In the genomic region with DNA sequence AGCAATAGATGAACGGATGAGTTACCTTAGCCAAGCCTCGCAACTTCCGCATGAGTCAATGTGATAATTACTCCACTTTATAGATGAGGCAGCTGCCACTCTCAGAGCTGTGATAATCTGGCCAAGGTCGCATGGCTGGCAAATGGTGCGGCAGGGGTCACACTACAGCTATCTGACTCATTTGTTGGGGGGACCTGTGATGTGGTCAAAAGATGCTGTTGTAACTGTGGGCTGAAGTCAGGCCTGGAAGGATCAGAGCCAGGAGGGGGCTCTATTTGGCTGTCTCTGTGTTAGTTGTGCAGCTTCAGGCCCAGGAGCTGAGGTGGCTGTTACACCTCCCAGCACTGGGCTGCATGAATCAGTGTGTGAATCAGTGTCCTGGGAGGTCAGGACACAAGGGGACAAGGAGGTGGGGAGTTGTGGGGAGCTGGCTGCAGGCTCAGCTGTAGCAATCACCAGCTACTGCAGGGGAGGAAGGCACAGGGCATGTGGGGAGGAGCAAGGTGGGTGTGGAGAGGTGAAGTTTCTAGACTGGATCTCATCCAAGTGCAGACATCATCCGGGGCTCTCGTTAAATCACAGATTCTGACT, we compare ENCODE assay signal across 11 cellular contexts. TPM values are rescaled to one million over a fixed set of nuclear protein-coding genes. Genes with fewer than 3 reads are reported as not detected.
DNase-seq lines count a peak whose midpoint lies in the region; ATAC-seq and TF ChIP-seq lines count a peak whose summit lies in the region.
"Had no signal": no experiment of that assay in that cellular context is flagged by ENCODE, and none has a peak within 500 bp of the region (broad histone marks: within the 10 kb centered on the region; RNA-seq: fewer than 3 reads in every experiment).

No MANE protein-coding gene starts in this region.

- H3K36me3 ChIP-seq in suprapubic skin: no peaks in the 10 kb centered on the region
- no peaks in the 10 kb centered on the region for H3K36me3 ChIP-seq in WERI-Rb-1

- H3K27me3 Mint-ChIP-seq in activated CD8-positive, alpha-beta memory T cell treated with anti-CD3 and anti-CD28 coated beads, Interleukin-2, amount 10 ng/mL, durations not matched to agents 7 days and 5 days: peaks cover 20% of the 10 kb centered on the region
- H3K27me3 Mint-ChIP-seq in progenitor cell of endocrine pancreas: peaks cover 16% of the 10 kb centered on the region

- peaks cover 21% of the 10 kb centered on the region for H3K4me1 ChIP-seq in suprapubic skin

- no peaks in the 10 kb centered on the region for H3K9me3 ChIP-seq in suprapubic skin
- no peaks in the 10 kb centered on the region for H3K9me3 ChIP-seq in WERI-Rb-1 (ENCODE audit: severe bottlenecking)

- H3K27ac ChIP-seq in suprapubic skin (peak overlapping the region; percentile 56), WERI-Rb-1 (no peak overlapping the region)
- H3K27ac ChIP-seq: C4-2B had no signal

- H3K4me3 ChIP-seq in foreskin fibroblast (ENCODE audit: low read depth in 1 of 2, low read length in 2 of 2) (no peak overlapping the region), suprapubic skin (no peak overlapping the region), WERI-Rb-1 (ENCODE audit: low read depth, low read length) (no peak overlapping the region)

- H3K4me3 Mint-ChIP-seq in activated CD8-positive, alpha-beta memory T cell treated with anti-CD3 and anti-CD28 coated beads, Interleukin-2, amount 10 ng/mL, durations not matched to agents 7 days and 5 days: no peak overlapping the region
- H3K4me3 Mint-ChIP-seq in progenitor cell of endocrine pancreas (ENCODE audit: low read depth): no peak overlapping the region

- H3K27ac Mint-ChIP-seq in activated CD8-positive, alpha-beta memory T cell treated with anti-CD3 and anti-CD28 coated beads, Interleukin-2, amount 10 ng/mL, durations not matched to agents 7 days and 5 days: no peak overlapping the region
- H3K27ac Mint-ChIP-seq in progenitor cell of endocrine pancreas: no peak overlapping the region

- peak; percentile 20 for TF ChIP-seq CTCF in foreskin fibroblast (IDR thresholded peaks at IDR 0.05; ENCODE audit: low read depth, low read length)
- no peak for TF ChIP-seq CTCF in suprapubic skin (IDR thresholded peaks at IDR 0.05)
- TF ChIP-seq CTCF in progenitor cell of endocrine pancreas (IDR thresholded peaks at IDR 0.05; ENCODE audit: unreplicated experiment): no peak
- no peak for TF ChIP-seq CTCF in WERI-Rb-1 (IDR thresholded peaks at IDR 0.05; ENCODE audit: low read depth, low read length)

- no peaks in the 10 kb centered on the region for H3K9me3 Mint-ChIP-seq in activated CD8-positive, alpha-beta memory T cell treated with anti-CD3 and anti-CD28 coated beads, Interleukin-2, amount 10 ng/mL, durations not matched to agents 7 days and 5 days (ENCODE audit: low read depth)
- no peaks in the 10 kb centered on the region for H3K9me3 Mint-ChIP-seq in progenitor cell of endocrine pancreas (ENCODE audit: low read depth)

- CTCF ChIA-PET in activated CD8-positive, alpha-beta memory T cell treated with anti-CD3 and anti-CD28 coated beads, Interleukin-2, amount 10 ng/mL, durations not matched to agents 7 days and 5 days (lab: Charles Lee): interaction anchor here (0.7 kb wide), 1 partner anchor 120 kb away, joined by 3 read pairs; no protein-coding TSS in a partner anchor

- no peak for ATAC-seq in activated CD8-positive, alpha-beta memory T cell treated with anti-CD3 and anti-CD28 coated beads, Interleukin-2, amount 10 ng/mL, durations not matched to agents 7 days and 5 days

- 61% methylated on average over 7 of the region's 7 CpGs for WGBS in suprapubic skin

- TF ChIP-seq EP300 in suprapubic skin (IDR thresholded peaks at IDR 0.05): no peak

- DNase-seq in activated CD8-positive, alpha-beta memory T cell treated with anti-CD3 and anti-CD28 coated beads for 24 hours: peak; percentile 28
- no peak for DNase-seq in activated CD8-positive, alpha-beta memory T cell treated with anti-CD3 and anti-CD28 coated beads, Interleukin-2, amount 10 ng/mL, durations not matched to agents 7 days and 5 days
- DNase-seq in SW 1271 (lab: John Stamatoyannopoulos, UW) (peak; percentile 56 to 75), foreskin fibroblast (peak; percentile 82 to 87), suprapubic skin (ENCODE audit: low spot score in 2 of 2) (no peak), DMS79 treated with DMSO at 0.1 percent for 48 hours (lab: John Stamatoyannopoulos, UW) (no peak), progenitor cell of endocrine pancreas (ENCODE audit: low spot score, unreplicated experiment) (no peak), WERI-Rb-1 (no peak)
- DNase-seq: KBM-7, T-helper 2 cell had no signal

- H3K4me1 Mint-ChIP-seq in activated CD8-positive, alpha-beta memory T cell treated with anti-CD3 and anti-CD28 coated beads, Interleukin-2, amount 10 ng/mL, durations not matched to agents 7 days and 5 days: no peaks in the 10 kb centered on the region
- peaks cover 7% of the 10 kb centered on the region for H3K4me1 Mint-ChIP-seq in progenitor cell of endocrine pancreas (ENCODE audit: low read depth)

- H3K36me3 Mint-ChIP-seq in activated CD8-positive, alpha-beta memory T cell treated with anti-CD3 and anti-CD28 coated beads, Interleukin-2, amount 10 ng/mL, durations not matched to agents 7 days and 5 days: no peaks in the 10 kb centered on the region
- no peaks in the 10 kb centered on the region for H3K36me3 Mint-ChIP-seq in progenitor cell of endocrine pancreas (ENCODE audit: insufficient read depth)

- TF ChIP-seq POLR2A in suprapubic skin (IDR thresholded peaks at IDR 0.05): no peak

- H3K27me3 ChIP-seq in suprapubic skin (peaks cover 8% of the 10 kb centered on the region), WERI-Rb-1 (ENCODE audit: insufficient read depth, low read depth, severe bottlenecking) (no peaks in the 10 kb centered on the region)

RNA-seq across cellular contexts. Expression of gene NGEF, which starts 33.1 kb away (rescaled TPM):
- not detected for total RNA-seq in activated CD8-positive, alpha-beta memory T cell treated with anti-CD3 and anti-CD28 coated beads, Interleukin-2, amount 10 ng/mL, durations not matched to agents 7 days and 5 days
- total RNA-seq in suprapubic skin (10 to 100 TPM; 14.4 to 25.0 (median 17.9) TPM), progenitor cell of endocrine pancreas (0.71 and 1.2 TPM in 2 replicates)

RNA-seq across cellular contexts. Expression of gene NEU2, which starts 52.5 kb away (rescaled TPM):
- not detected for total RNA-seq in activated CD8-positive, alpha-beta memory T cell treated with anti-CD3 and anti-CD28 coated beads, Interleukin-2, amount 10 ng/mL, durations not matched to agents 7 days and 5 days
- total RNA-seq in suprapubic skin (10 to 100 TPM in 1 of 4 donors, 1 to 10 TPM in 3; 1.7 to 19.9 (median 5.8) TPM), progenitor cell of endocrine pancreas (not detected in 2 replicates)

Comparison
In these comparisons a context has a peak if more than half of its experiments do, and no peak if none do; other contexts are left out.
1. DNase-seq: peak in activated CD8-positive, alpha-beta memory T cell treated with anti-CD3 and anti-CD28 coated beads for 24 hours (single experiment), SW 1271 (2 of 2) and foreskin fibroblast (2 of 2); none in activated CD8-positive, alpha-beta memory T cell treated with anti-CD3 and anti-CD28 coated beads, Interleukin-2, amount 10 ng/mL, durations not matched to agents 7 days and 5 days (single experiment), suprapubic skin (0 of 2), DMS79 treated with DMSO at 0.1 percent for 48 hours (single experiment), progenitor cell of endocrine pancreas (single experiment) and WERI-Rb-1 (single experiment).